In the genomic region with DNA sequence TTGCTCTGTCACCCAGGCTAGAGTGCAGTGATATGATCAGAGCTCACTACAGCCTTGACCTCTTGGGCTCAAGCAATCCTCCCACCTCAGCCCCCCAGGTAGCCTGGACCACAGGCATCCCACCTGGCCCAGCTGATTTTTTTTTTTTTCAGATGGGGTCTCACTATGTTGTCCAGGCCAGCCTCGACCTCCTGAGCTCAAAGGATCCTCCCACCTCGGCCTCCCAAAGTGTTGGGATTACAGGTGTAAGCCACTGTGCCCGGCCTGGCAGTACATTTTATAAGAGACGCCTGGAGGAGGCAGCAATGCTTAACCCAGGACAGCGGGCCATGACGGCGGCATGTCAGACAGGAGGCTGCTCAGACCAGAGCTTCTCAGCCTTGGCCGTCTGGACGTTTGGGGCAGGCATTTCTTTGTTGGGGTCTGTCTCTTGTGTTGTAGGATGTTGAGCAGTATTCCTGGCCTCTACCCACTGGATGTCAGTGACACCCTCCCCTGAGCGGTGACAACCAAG, we compare ENCODE assay signal across 24 cellular contexts. TPM values are rescaled to one million over a fixed set of nuclear protein-coding genes. Genes with fewer than 3 reads are reported as not detected.
DNase-seq lines count a peak whose midpoint lies in the region; ATAC-seq, FAIRE-seq and TF ChIP-seq lines count a peak whose summit lies in the region.
"Had no signal": no experiment of that assay in that cellular context is flagged by ENCODE, and none has a peak within 500 bp of the region (broad histone marks: within the 10 kb centered on the region; RNA-seq: fewer than 3 reads in every experiment).

No MANE protein-coding gene starts in this region.

- no peak overlapping the region for H3K4me3 Mint-ChIP-seq in T-helper 17 cell
- H3K4me3 Mint-ChIP-seq: CD8-positive, alpha-beta T cell; GM23338; IgD-negative memory B cell had no signal

- ATAC-seq in T-helper 17 cell = no peak
- ATAC-seq: CD8-positive, alpha-beta T cell; GM12878; GM23338 had no signal

- no peaks in the 10 kb centered on the region for H3K79me2 ChIP-seq in H1 (ENCODE audit: control insufficient read depth in 1 of 2, insufficient read depth in 2 of 2, low read length in 2 of 2)

- POLR2A ChIA-PET in H1 (lab: Charles Lee; ENCODE audit: partially characterized antibody) = interaction anchor here (1.1 to 1.3 kb wide), 2 partner anchors 10 to 14 kb away, joined by 3 read pairs; no protein-coding TSS in a partner anchor

- H3K4ac ChIP-seq in H1 (replicated peaks; ENCODE audit: insufficient read length, low read depth, low read length) = no peak overlapping the region

- no peak overlapping the region for H2BK20ac ChIP-seq in H1 (ENCODE audit: low read length)

- H2BK12ac ChIP-seq in H1 (ENCODE audit: low read depth, low read length) = no peak overlapping the region

- no peak overlapping the region for H3K23ac ChIP-seq in H1 (ENCODE audit: insufficient read length)

- TF ChIP-seq EP300 in H1 (IDR thresholded peaks at IDR 0.05; ENCODE audit: borderline replicate concordance in 1 of 2, low read depth in 2 of 2, low read length in 2 of 2) = no peak

- H3K4me3 ChIP-seq in H1 (ENCODE audit: extremely low read depth in 1 of 4, insufficient read depth in 2 of 4, low read depth in 3 of 4, low read length in 4 of 4) = no peak overlapping the region
- H3K4me3 ChIP-seq: GM12878, GM23338, SJSA1 had no signal

- peaks cover 0 to under 1% (median under 1%) of the 10 kb centered on the region in 4 experiments; a peak in 1 of 7 replicates for H3K4me1 ChIP-seq in H1 (replicated peaks in 1 of 4; ENCODE audit: control insufficient read depth in 3 of 4, insufficient read depth in 4 of 4, low read length in 3 of 4)
- H3K4me1 ChIP-seq: SJSA1 had no signal

- TF ChIP-seq CTCF in H1 (IDR thresholded peaks at IDR 0.05; ENCODE audit: control extremely low read depth in 1 of 3, insufficient read depth in 1 of 3, low read depth in 1 of 3, low read length in 3 of 3) = no peak

- H3K9ac ChIP-seq in H1 (replicated peaks in 1 of 4; ENCODE audit: extremely low read depth in 1 of 4, low read depth in 3 of 4, low read length in 3 of 4) = no peak overlapping the region

- H3K27ac ChIP-seq in H1 (ENCODE audit: low read depth, low read length) (no peak overlapping the region), substantia nigra (ENCODE audit: low read depth, low read length, poor library complexity, severe bottlenecking) (no peak overlapping the region)
- H3K27ac ChIP-seq: SJSA1 had no signal

- DNase-seq in T-helper 17 cell (no peak), H1 (ENCODE audit: low read depth in 1 of 2, low spot score in 2 of 2) (no peak), NCI-H2107 (lab: John Stamatoyannopoulos, UW) (no peak), substantia nigra (lab: John Stamatoyannopoulos, UW) (no peak)
- no peak for DNase-seq in stimulated activated CD4-positive, alpha-beta T cell treated with anti-CD3 and anti-CD28 coated beads, Interleukin-4, amount 100 ng/mL, for 1 hour
- DNase-seq: C1 segment of cervical spinal cord; Caco-2; CD8-positive, alpha-beta T cell; HCEC 1CT; NCI-H1048; NCI-H1417; NCI-H1694; NCI-H2029 treated with DMSO at 0.1 percent for 48 hours; NCI-H2227 treated with DMSO at 0.1 percent for 48 hours; NCI-H69; Right ventricle myocardium superior; RPMI8226 had no signal

- no peaks in the 10 kb centered on the region for H4K20me1 ChIP-seq in H1 (replicated peaks in 1 of 2; ENCODE audit: control insufficient read depth in 1 of 2, insufficient read depth in 2 of 2, low read length in 2 of 2)

- no peak overlapping the region for H2AK5ac ChIP-seq in H1 (ENCODE audit: low read depth, low read length)

- no peak overlapping the region for H3K56ac ChIP-seq in H1 (replicated peaks; ENCODE audit: insufficient read length, low read depth, low read length)

- peak overlapping the region; percentile 9 for H3K27ac Mint-ChIP-seq in T-helper 17 cell
- H3K27ac Mint-ChIP-seq: CD8-positive, alpha-beta T cell; GM23338; IgD-negative memory B cell had no signal

- H3K27me3 Mint-ChIP-seq in T-helper 17 cell = no peaks in the 10 kb centered on the region
- H3K27me3 Mint-ChIP-seq: IgD-negative memory B cell had no signal

- H2AFZ ChIP-seq in H1 (ENCODE audit: low read length) = no peak overlapping the region
- H2AFZ ChIP-seq: GM23338 had no signal

- no peak for TF ChIP-seq POLR2A in H1 (IDR thresholded peaks at IDR 0.05; ENCODE audit: control extremely low read depth in 1 of 2, low read depth in 2 of 2, low read length in 2 of 2)

- no peak overlapping the region for H2BK120ac ChIP-seq in H1 (replicated peaks; ENCODE audit: low read depth, low read length)

- no peaks in the 10 kb centered on the region for H3K23me2 ChIP-seq in H1 (ENCODE audit: low read depth, low read length)

- no peak overlapping the region for H3K14ac ChIP-seq in H1 (ENCODE audit: insufficient read length)

- peaks cover 11% of the 10 kb centered on the region for H3K4me1 Mint-ChIP-seq in T-helper 17 cell

- H3K18ac ChIP-seq in H1 (ENCODE audit: extremely low read depth, low read length) = no peak overlapping the region

- H3K4me2 ChIP-seq in H1 (ENCODE audit: insufficient read depth in 1 of 2, low read depth in 2 of 2, low read length in 2 of 2) = no peak overlapping the region
- H3K4me2 ChIP-seq: GM23338 had no signal

- no peak for TF ChIP-seq RAD21 in H1 (IDR thresholded peaks at IDR 0.05 in 1 of 2, conservative IDR thresholded peaks at IDR 0.05 in 1 of 2; ENCODE audit: low read depth in 2 of 2, low read length in 2 of 2)

- no peaks in the 10 kb centered on the region for H3K9me3 ChIP-seq in T-helper 17 cell (ENCODE audit: control insufficient read depth, low read length, poor library complexity, severe bottlenecking)
- no peaks in the 10 kb centered on the region for H3K9me3 ChIP-seq in H1 (ENCODE audit: insufficient read depth in 2 of 2, low read depth in 1 of 2, low read length in 1 of 2)
- H3K9me3 ChIP-seq: Caco-2, SJSA1 had no signal

- H4K8ac ChIP-seq in H1 (ENCODE audit: extremely low read depth, insufficient read depth, low read length) = no peak overlapping the region

- no peaks in the 10 kb centered on the region; a peak in 1 of 7 replicates for H3K27me3 ChIP-seq in H1 (replicated peaks in 1 of 4; ENCODE audit: control insufficient read depth in 3 of 4, extremely low read depth in 1 of 4, insufficient read depth in 3 of 4, low read length in 3 of 4)
- H3K27me3 ChIP-seq: SJSA1 had no signal

- no peaks in the 10 kb centered on the region for H3K79me1 ChIP-seq in H1 (ENCODE audit: low read depth, low read length)

- WGBS in H1 (ENCODE audit: extremely low coverage in 1 of 2, insufficient coverage in 1 of 2, insufficient read length in 1 of 2, insufficient replicate concordance in 2 of 2, low coverage in 1 of 2, low lambda C conversion rate in 2 of 2, missing lambda C conversion rate in 1 of 2), 2 experiments = 93% methylated on average over 10 of the region's 10 CpGs; no CpG with 5 or more reads in 1 of the 2 experiments

- H3K36me3 ChIP-seq in H1 (ENCODE audit: control insufficient read depth in 2 of 4, insufficient read depth in 4 of 4, low read length in 3 of 4) = no peaks in the 10 kb centered on the region

- H4K5ac ChIP-seq in H1 (ENCODE audit: insufficient read length, low read depth, low read length) = no peak overlapping the region

- H2BK15ac ChIP-seq in H1 (ENCODE audit: low read length) = no peak overlapping the region

- no peak overlapping the region for H2BK5ac ChIP-seq in H1 (ENCODE audit: low read depth, low read length)

- no peak overlapping the region for H4K91ac ChIP-seq in H1 (replicated peaks; ENCODE audit: insufficient read length, low read length)

- CTCF ChIA-PET in H1 (lab: Charles Lee; ENCODE audit: partially characterized antibody) = interaction anchor here (1.1 to 39.4 kb wide), 5 partner anchors 9 to 103 kb away, joined by 3 to 1347 read pairs (median 4); no protein-coding TSS in a partner anchor

- H3K36me3 Mint-ChIP-seq in T-helper 17 cell (ENCODE audit: low read depth) = no peaks in the 10 kb centered on the region
- H3K36me3 Mint-ChIP-seq: CD8-positive, alpha-beta T cell had no signal

- no peak for FAIRE-seq in H1 (lab: Jason Lieb, UNC)
- FAIRE-seq: G401.6, GM12878 had no signal

RNA-seq across cellular contexts. Expression of a gene that starts 4.3 kb away (rescaled TPM):
- total RNA-seq in T-helper 17 cell = 1 to 10 TPM; 1.9 to 6.1 TPM
- total RNA-seq in H1 (2021; fragmentation: NEBNext Ultra II Directional; extraction: Animal tissue kit (Norgen Biotek cat#: 25700)) = not detected in 2 replicates
- not detected in 2 replicates for polyA plus RNA-seq in H1 (2011; rRNA removed)
- not detected for polyA plus RNA-seq in H1 (2011; cell fraction: cytosol; rRNA removed)
- polyA plus RNA-seq in H1 (2011; cell fraction: nucleus; rRNA removed) = not detected
- polyA plus RNA-seq in H1 (2012, experiment 1 of 2) = not detected in 4 replicates
- not detected for polyA plus RNA-seq in H1 (2012, experiment 2 of 2)
- not detected for polyA plus RNA-seq in H1 (2013, experiment 1 of 2)
- not detected for polyA plus RNA-seq in H1 (2013, experiment 2 of 2)
- not detected in 2 replicates for polyA minus RNA-seq in H1 (2011; rRNA and poly(A)+ RNA removed)
- not detected for polyA minus RNA-seq in H1 (2011; cell fraction: cytosol; rRNA and poly(A)+ RNA removed)
- polyA minus RNA-seq in H1 (2011; cell fraction: nucleus; rRNA and poly(A)+ RNA removed) = not detected
- total RNA-seq: A673; CD8-positive, alpha-beta T cell; GM23338; NCI-H460; Right ventricle myocardium superior; SJSA1 had no signal
- polyA plus RNA-seq: GM23338 had no signal

RNA-seq across cellular contexts. Expression of a gene that starts 15.3 kb away (rescaled TPM):
- total RNA-seq in T-helper 17 cell = not detected
- total RNA-seq in H1 (2021; fragmentation: NEBNext Ultra II Directional; extraction: Animal tissue kit (Norgen Biotek cat#: 25700)) = 10.1 and 11.2 TPM in 2 replicates
- polyA plus RNA-seq in H1 (2011; rRNA removed) = 8.3 and 15.4 TPM in 2 replicates
- 5.3 TPM for polyA plus RNA-seq in H1 (2011; cell fraction: cytosol; rRNA removed)
- polyA plus RNA-seq in H1 (2011; cell fraction: nucleus; rRNA removed) = 7.8 TPM
- 5.5 to 11.6 TPM (median 10.8 TPM) in 4 replicates for polyA plus RNA-seq in H1 (2012, experiment 1 of 2)
- polyA plus RNA-seq in H1 (2012, experiment 2 of 2) = 8.9 TPM
- 11.0 TPM for polyA plus RNA-seq in H1 (2013, experiment 1 of 2)
- 10.5 TPM for polyA plus RNA-seq in H1 (2013, experiment 2 of 2)
- 2.1 and 2.2 TPM in 2 replicates for polyA minus RNA-seq in H1 (2011; rRNA and poly(A)+ RNA removed)
- polyA minus RNA-seq in H1 (2011; cell fraction: cytosol; rRNA and poly(A)+ RNA removed) = 4.3 TPM
- 5.1 TPM for polyA minus RNA-seq in H1 (2011; cell fraction: nucleus; rRNA and poly(A)+ RNA removed)
- total RNA-seq: CD8-positive, alpha-beta T cell had no signal

RNA-seq across cellular contexts. Expression of a gene that starts 33.1 kb away (rescaled TPM):
- 10 to 100 TPM; 70.5 to 86.8 TPM for total RNA-seq in T-helper 17 cell
- 46.5 and 49.3 TPM in 2 replicates for total RNA-seq in H1 (2021; fragmentation: NEBNext Ultra II Directional; extraction: Animal tissue kit (Norgen Biotek cat#: 25700))
- 57.2 and 81.0 TPM in 2 replicates for polyA plus RNA-seq in H1 (2011; rRNA removed)
- 58.2 TPM for polyA plus RNA-seq in H1 (2011; cell fraction: cytosol; rRNA removed)
- 170 TPM for polyA plus RNA-seq in H1 (2011; cell fraction: nucleus; rRNA removed)
- 43.4 to 56.3 TPM (median 52.3 TPM) in 4 replicates for polyA plus RNA-seq in H1 (2012, experiment 1 of 2)
- polyA plus RNA-seq in H1 (2012, experiment 2 of 2) = 38.5 TPM
- polyA plus RNA-seq in H1 (2013, experiment 1 of 2) = 31.2 TPM
- 28.6 TPM for polyA plus RNA-seq in H1 (2013, experiment 2 of 2)
- 25.7 and 39.1 TPM in 2 replicates for polyA minus RNA-seq in H1 (2011; rRNA and poly(A)+ RNA removed)
- 36.0 TPM for polyA minus RNA-seq in H1 (2011; cell fraction: cytosol; rRNA and poly(A)+ RNA removed)
- polyA minus RNA-seq in H1 (2011; cell fraction: nucleus; rRNA and poly(A)+ RNA removed) = 64.4 TPM

RNA-seq across cellular contexts. Expression of a gene that starts 56.3 kb away (rescaled TPM):
- total RNA-seq in T-helper 17 cell = under 1 TPM; 0.12 to 0.31 TPM
- 14.4 and 14.6 TPM in 2 replicates for total RNA-seq in H1 (2021; fragmentation: NEBNext Ultra II Directional; extraction: Animal tissue kit (Norgen Biotek cat#: 25700))
- polyA plus RNA-seq in H1 (2011; rRNA removed) = 13.5 and 17.4 TPM in 2 replicates
- polyA plus RNA-seq in H1 (2011; cell fraction: cytosol; rRNA removed) = 11.2 TPM
- 23.7 TPM for polyA plus RNA-seq in H1 (2011; cell fraction: nucleus; rRNA removed)
- 7.9 to 13.1 TPM (median 11.6 TPM) in 4 replicates for polyA plus RNA-seq in H1 (2012, experiment 1 of 2)
- polyA plus RNA-seq in H1 (2012, experiment 2 of 2) = 11.4 TPM
- 9.2 TPM for polyA plus RNA-seq in H1 (2013, experiment 1 of 2)
- polyA plus RNA-seq in H1 (2013, experiment 2 of 2) = 9.2 TPM
- 6.8 and 7.5 TPM in 2 replicates for polyA minus RNA-seq in H1 (2011; rRNA and poly(A)+ RNA removed)
- polyA minus RNA-seq in H1 (2011; cell fraction: cytosol; rRNA and poly(A)+ RNA removed) = 11.4 TPM
- polyA minus RNA-seq in H1 (2011; cell fraction: nucleus; rRNA and poly(A)+ RNA removed) = 5.0 TPM
- polyA plus RNA-seq: IgD-negative memory B cell had no signal

Comparison
In these comparisons a context has a peak if more than half of its experiments do, and no peak if none do; other contexts are left out.
1. RNA of a gene that starts 15.3 kb away (total RNA-seq): 10.1 to 11.2 TPM in H1; not detected in T-helper 17 cell; every median in the first group is over 10 times any median in the second.